Comparison of ENCODE assay signal across 17 cellular contexts in the genomic region with DNA sequence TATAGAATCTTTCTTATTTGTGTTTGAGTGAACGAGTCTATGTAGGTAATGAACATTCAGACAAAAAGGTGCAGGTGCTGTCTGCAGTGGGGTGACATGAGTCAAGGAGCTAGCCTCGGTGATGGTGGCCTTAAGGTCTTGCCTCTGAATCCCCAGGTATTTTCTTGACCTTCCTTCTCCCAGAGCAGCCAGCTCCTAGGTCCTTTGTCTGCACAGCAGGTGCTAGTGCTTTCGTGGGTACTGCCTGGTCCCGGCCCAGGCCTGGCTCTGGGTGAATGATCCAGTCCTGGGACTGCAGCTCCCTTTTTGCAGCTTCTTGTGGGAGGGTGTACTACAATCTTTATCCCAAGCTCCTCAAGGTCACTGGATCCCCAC. TPM values are rescaled to one million over a fixed set of nuclear protein-coding genes. Genes with fewer than 3 reads are reported as not detected.
DNase-seq lines count a peak whose midpoint lies in the region; ATAC-seq, FAIRE-seq and TF ChIP-seq lines count a peak whose summit lies in the region.
"Had no signal": no experiment of that assay in that cellular context is flagged by ENCODE, and none has a peak within 500 bp of the region (broad histone marks: within the 10 kb centered on the region; RNA-seq: fewer than 3 reads in every experiment).

No MANE protein-coding gene starts in this region.

- H3K27ac ChIP-seq in liver (ENCODE audit: low read depth in 1 of 2, low read length in 2 of 2): peak overlapping the region; percentile 55 to 78
- no peak overlapping the region for H3K27ac ChIP-seq in HepG2 (ENCODE audit: extremely low read length, insufficient read depth, low read length)
- peak overlapping the region; percentile 54 for H3K27ac ChIP-seq in endothelial cell of umbilical vein (ENCODE audit: insufficient read depth, low read depth, low read length)
- H3K27ac ChIP-seq in RWPE1: no peak overlapping the region
- H3K27ac ChIP-seq: neutrophil had no signal

- no peak for TF ChIP-seq CTCF in liver (IDR thresholded peaks at IDR 0.05; ENCODE audit: low read depth, low read length, missing input control)
- no peak for TF ChIP-seq CTCF in HepG2 (CRISPR knock-in tag; IDR thresholded peaks at IDR 0.05)
- no peak for TF ChIP-seq CTCF in endothelial cell of umbilical vein (IDR thresholded peaks at IDR 0.05; ENCODE audit: extremely low read depth in 1 of 2, insufficient read depth in 1 of 2, low read depth in 1 of 2, low read length in 2 of 2)
- TF ChIP-seq CTCF in nephron (IDR thresholded peaks at IDR 0.05; ENCODE audit: unreplicated experiment in 3 of 3): no peak
- TF ChIP-seq CTCF in RWPE1 (conservative IDR thresholded peaks at IDR 0.05; ENCODE audit: low read depth): no peak

- in situ Hi-C loops in HepG2 (cut with HindIII; ENCODE audit: extremely low pct_ligation_motif_present, low pct_unique_long_range_greater_than_20kb): no loop called here

- no peaks in the 10 kb centered on the region for H3K9me1 ChIP-seq in endothelial cell of umbilical vein (replicated peaks; ENCODE audit: control insufficient read depth, extremely low read depth, insufficient read depth, low read length)

- POLR2A ChIA-PET in HepG2 (lab: Yijun Ruan, JAX): no interaction called here
- POLR2A ChIA-PET in endothelial cell of umbilical vein (lab: Charles Lee): no interaction called here
- POLR2A ChIA-PET in RWPE1 (lab: Yijun Ruan, JAX; ENCODE audit: low non-redundant PET): no interaction called here

- DNase-seq in HepG2 (ENCODE audit: low spot score): no peak
- DNase-seq in endothelial cell of umbilical vein (ENCODE audit: low read depth, low spot score): no peak
- DNase-seq in stimulated activated CD4-positive, alpha-beta T cell treated with anti-CD3 and anti-CD28 coated beads, Interleukin-12 subunit alpha, Interleukin-12 subunit beta, amount 100 ng/mL, for 4 hours: no peak
- no peak for DNase-seq in RWPE1 (ENCODE audit: low spot score)
- DNase-seq in SHP77 (lab: John Stamatoyannopoulos, UW): no peak
- DNase-seq: NCI-H1048, NCI-H446 treated with DMSO at 0.1 percent for 48 hours had no signal

- no peak for FAIRE-seq in HepG2 (lab: Jason Lieb, UNC)
- FAIRE-seq in endothelial cell of umbilical vein (lab: Jason Lieb, UNC): no peak
- FAIRE-seq: H54 had no signal

- no peaks in the 10 kb centered on the region for H3K27me3 Mint-ChIP-seq in nephron (ENCODE audit: low read depth)

- no peak overlapping the region for H3K4me3 ChIP-seq in liver (ENCODE audit: low read depth in 1 of 3, low read length in 3 of 3)
- no peak overlapping the region for H3K4me3 ChIP-seq in HepG2 (replicated peaks in 1 of 3; ENCODE audit: insufficient read depth in 1 of 3, low read depth in 2 of 3, low read length in 3 of 3)
- no peak overlapping the region for H3K4me3 ChIP-seq in endothelial cell of umbilical vein (replicated peaks in 1 of 3; ENCODE audit: insufficient read depth in 1 of 3, low read depth in 1 of 3, low read length in 3 of 3)

- WGBS in liver: 73% methylated on average over 4 of the region's 4 CpGs
- WGBS in HepG2 (ENCODE audit: low lambda C conversion rate): 0% methylated on average over 4 of the region's 4 CpGs

- intact Hi-C loops in HepG2 (cut with micrococcal nuclease; ENCODE audit: unreplicated experiment) (no loop called here), endothelial cell of umbilical vein (cut with micrococcal nuclease) (loop anchor here (1.0 kb wide), 2 partner anchors 47 to 57 kb away; no protein-coding TSS in a partner anchor)

- H3K36me3 Mint-ChIP-seq in nephron (ENCODE audit: low read depth): peaks cover 3% of the 10 kb centered on the region

- H3K79me2 ChIP-seq in HepG2 (ENCODE audit: insufficient read depth, low read length) (no peaks in the 10 kb centered on the region), endothelial cell of umbilical vein (ENCODE audit: control insufficient read depth, insufficient read depth, low read length) (peaks cover 10% of the 10 kb centered on the region)

- H3K9me3 Mint-ChIP-seq in nephron: no peaks in the 10 kb centered on the region

- H2AFZ ChIP-seq in HepG2 (ENCODE audit: low read length) (no peak overlapping the region), endothelial cell of umbilical vein (ENCODE audit: low read depth, low read length) (no peak overlapping the region)

- no TSS peak for BruUV-seq in HepG2 (replicated peaks; lab: Mats Ljungman, UMichigan)
- BruUV-seq in endothelial cell of umbilical vein (replicated peaks; lab: Mats Ljungman, UMichigan): no TSS peak

- H4K20me1 ChIP-seq in HepG2 (ENCODE audit: insufficient read depth, low read length) (no peaks in the 10 kb centered on the region), endothelial cell of umbilical vein (replicated peaks; ENCODE audit: control insufficient read depth, extremely low read depth, insufficient read depth, low read length) (no peaks in the 10 kb centered on the region)

- peaks cover 64% of the 10 kb centered on the region for H3K4me1 Mint-ChIP-seq in nephron

- H3K27me3 ChIP-seq in liver (ENCODE audit: control insufficient read depth in 4 of 4, insufficient read depth in 4 of 4, low read length in 3 of 4): peaks cover 0 to 3% (median 1%) of the 10 kb centered on the region in 4 donors
- H3K27me3 ChIP-seq in HepG2 (ENCODE audit: control insufficient read depth in 1 of 2, insufficient read depth in 2 of 2, low read length in 2 of 2): peaks cover 1 to 26% of the 10 kb centered on the region in 2 experiments; a peak in 4 of 5 replicates
- H3K27me3 ChIP-seq in endothelial cell of umbilical vein (ENCODE audit: control insufficient read depth in 2 of 2, insufficient read depth in 2 of 2, low read length in 2 of 2): no peaks in the 10 kb centered on the region

- no peak for ATAC-seq in HepG2
- no peak for ATAC-seq in HG03457 (IDR thresholded peaks at IDR 0.05; ENCODE audit: unreplicated experiment)
- ATAC-seq: Panc1 had no signal

- H3K4me3 Mint-ChIP-seq in nephron: no peak overlapping the region

- no peak for TF ChIP-seq EP300 in HepG2 (IDR thresholded peaks at IDR 0.05; ENCODE audit: low read depth in 2 of 2, low read length in 2 of 2)
- no peak for TF ChIP-seq EP300 in HepG2 (CRISPR knock-in tag; IDR thresholded peaks at IDR 0.05; ENCODE audit: borderline replicate concordance)

- peak overlapping the region in 2 of 3 experiments; percentile 43 to 54 for H3K27ac Mint-ChIP-seq in nephron

- CTCF ChIA-PET in HepG2 (lab: Yijun Ruan, JAX; ENCODE audit: low intra/inter-chr PET ratio, low total read pairs) (no interaction called here), endothelial cell of umbilical vein (lab: Charles Lee) (interaction anchor here (1.2 to 2.9 kb wide), 3 partner anchors 17 to 57 kb away, joined by 3 to 18 read pairs (median 15); no protein-coding TSS in a partner anchor), RWPE1 (lab: Yijun Ruan, JAX) (interaction anchor here (0.5 kb wide), 1 partner anchor 314 kb away, joined by 3 read pairs; no protein-coding TSS in a partner anchor)

- TF ChIP-seq RAD21 in liver (IDR thresholded peaks at IDR 0.05) (no peak), HepG2 (CRISPR knock-in tag; IDR thresholded peaks at IDR 0.05) (no peak)

- H3K4me2 ChIP-seq in HepG2 (ENCODE audit: low read depth, low read length): no peak overlapping the region
- H3K4me2 ChIP-seq in endothelial cell of umbilical vein (ENCODE audit: insufficient read depth, low read length): no peak overlapping the region

- TF ChIP-seq POLR2A in HepG2 (IDR thresholded peaks at IDR 0.05; ENCODE audit: insufficient read depth in 1 of 2, low read depth in 2 of 2, low read length in 2 of 2): no peak
- TF ChIP-seq POLR2A in endothelial cell of umbilical vein (IDR thresholded peaks at IDR 0.05; ENCODE audit: low read depth, low read length): no peak

- peaks cover 0 to 8% (median 0%) of the 10 kb centered on the region in 4 donors for H3K4me1 ChIP-seq in liver (ENCODE audit: control insufficient read depth in 4 of 4, insufficient read depth in 4 of 4, low read length in 3 of 4)
- H3K4me1 ChIP-seq in HepG2 (ENCODE audit: insufficient read depth, low read length): peaks cover 5% of the 10 kb centered on the region
- peaks cover 42% of the 10 kb centered on the region for H3K4me1 ChIP-seq in endothelial cell of umbilical vein (ENCODE audit: control insufficient read depth, extremely low read depth, insufficient read depth, low read length)

- H3K9me3 ChIP-seq in liver (ENCODE audit: control insufficient read depth in 4 of 4, low read length in 3 of 4): no peaks in the 10 kb centered on the region
- no peaks in the 10 kb centered on the region for H3K9me3 ChIP-seq in HepG2 (ENCODE audit: low read length)
- no peaks in the 10 kb centered on the region for H3K9me3 ChIP-seq in endothelial cell of umbilical vein (replicated peaks; ENCODE audit: control insufficient read depth, insufficient read depth, low read length)
- H3K9me3 ChIP-seq: neutrophil had no signal

- H3K36me3 ChIP-seq in liver (ENCODE audit: control insufficient read depth in 4 of 4, insufficient read depth in 3 of 4, low read depth in 1 of 4, low read length in 3 of 4) (no peaks in the 10 kb centered on the region), HepG2 (replicated peaks in 1 of 2; ENCODE audit: control insufficient read depth in 1 of 2, insufficient read depth in 2 of 2, low read length in 2 of 2) (no peaks in the 10 kb centered on the region), endothelial cell of umbilical vein (ENCODE audit: control insufficient read depth in 2 of 2, extremely low read depth in 1 of 2, insufficient read depth in 2 of 2, low read length in 2 of 2) (peaks cover 0 to 11% of the 10 kb centered on the region in 2 experiments)
- H3K36me3 ChIP-seq: neutrophil had no signal

- H3K9ac ChIP-seq in liver (ENCODE audit: low read depth in 1 of 2, low read length in 2 of 2) (no peak overlapping the region), HepG2 (ENCODE audit: insufficient read depth, low read depth, low read length) (no peak overlapping the region), endothelial cell of umbilical vein (replicated peaks; ENCODE audit: extremely low read depth, insufficient read depth, low read length) (no peak overlapping the region)

- dilution Hi-C loops in endothelial cell of umbilical vein (cut with MboI; ENCODE audit: extremely low pct_ligation_motif_present, low sequenced_read_pairs): no loop called here

RNA-seq across cellular contexts. Expression of a gene that starts 6.4 kb away (rescaled TPM):
- total RNA-seq in liver (1 to 10 TPM; 5.2 to 5.9 TPM), HepG2 (2016; rRNA removed; fragmentation: Illumina TruSeq; extraction: Trizol) (0.18 and 0.24 TPM in 2 replicates), endothelial cell of umbilical vein (168 and 246 TPM in 2 replicates)
- polyA plus RNA-seq in liver (1 to 10 TPM in 1 of 2 donors, under 1 TPM in 1; 0.94 to 3.4 TPM), HepG2 (2011; rRNA removed) (0.11 and 0.42 TPM in 2 replicates), endothelial cell of umbilical vein (39.8 and 41.4 TPM in 2 replicates)
- not detected in 2 replicates for total RNA-seq in HepG2 (2016; cell fraction: cytosol; rRNA removed; fragmentation: Illumina TruSeq; extraction: Trizol; ENCODE audit: low read depth)
- total RNA-seq in HepG2 (2016; cell fraction: insoluble cytoplasmic fraction; rRNA removed; fragmentation: Illumina TruSeq; extraction: Trizol): 0.12 and 0.17 TPM in 2 replicates
- 0.10 and 0.15 TPM in 2 replicates for total RNA-seq in HepG2 (2016; cell fraction: membrane; rRNA removed; fragmentation: Illumina TruSeq; extraction: Trizol)
- total RNA-seq in HepG2 (2016; cell fraction: nucleus; rRNA removed; fragmentation: Illumina TruSeq; extraction: Trizol): 0.34 and 0.43 TPM in 2 replicates
- 0.15 and 0.32 TPM in 2 replicates for polyA plus RNA-seq in HepG2 (2011; cell fraction: cytosol; rRNA removed)
- 0.71 and 0.77 TPM in 2 replicates for polyA plus RNA-seq in HepG2 (2011; cell fraction: nucleus; rRNA removed)
- 0.28 and 0.65 TPM in 2 replicates for polyA plus RNA-seq in HepG2 (2012)
- polyA plus RNA-seq in HepG2 (2016; cell fraction: cytosol; fragmentation: Illumina TruSeq; extraction: Trizol; ENCODE audit: low read depth): 0.10 TPM in 1 of 2 replicates, not detected in the other
- 0.24 and 0.26 TPM in 2 replicates for polyA plus RNA-seq in HepG2 (2016; cell fraction: insoluble cytoplasmic fraction; fragmentation: Illumina TruSeq; extraction: Trizol; ENCODE audit: low read depth)
- 0.21 TPM in 1 of 2 replicates, not detected in the other for polyA plus RNA-seq in HepG2 (2016; cell fraction: membrane; fragmentation: Illumina TruSeq; extraction: Trizol; ENCODE audit: low read depth)
- 0.43 and 0.83 TPM in 2 replicates for polyA plus RNA-seq in HepG2 (2016; cell fraction: nucleus; fragmentation: Illumina TruSeq; extraction: Trizol; ENCODE audit: insufficient read depth, low read depth)
- polyA minus RNA-seq in HepG2 (2011; rRNA and poly(A)+ RNA removed; ENCODE audit: low replicate concordance): 0.28 TPM in 1 of 2 replicates, not detected in the other
- polyA minus RNA-seq in HepG2 (2011; cell fraction: cytosol; rRNA and poly(A)+ RNA removed): 0.18 and 0.69 TPM in 2 replicates
- 0.50 and 0.64 TPM in 2 replicates for polyA minus RNA-seq in HepG2 (2011; cell fraction: nucleus; rRNA and poly(A)+ RNA removed)
- polyA plus RNA-seq in endothelial cell of umbilical vein (2011; cell fraction: cytosol; rRNA removed): 29.5 and 32.8 TPM in 2 replicates
- polyA plus RNA-seq in endothelial cell of umbilical vein (2011; cell fraction: nucleus; rRNA removed): 137 and 147 TPM in 2 replicates
- polyA plus RNA-seq in endothelial cell of umbilical vein (2012): 33.1 and 40.0 TPM in 2 replicates
- 41.8 and 47.3 TPM in 2 replicates for polyA minus RNA-seq in endothelial cell of umbilical vein
- not detected for polyA minus RNA-seq in endothelial cell of umbilical vein (2011; cell fraction: cytosol; rRNA and poly(A)+ RNA removed)
- 41.1 and 46.8 TPM in 2 replicates for polyA minus RNA-seq in endothelial cell of umbilical vein (2011; cell fraction: nucleus; rRNA and poly(A)+ RNA removed)

RNA-seq across cellular contexts. Expression of a gene that starts 45.0 kb away (rescaled TPM):
- 10 to 100 TPM; 12.0 to 15.9 TPM for total RNA-seq in liver
- polyA plus RNA-seq in liver: 1 to 10 TPM; 5.2 to 7.3 TPM
- 9.0 and 14.3 TPM in 2 replicates for total RNA-seq in HepG2 (2016; rRNA removed; fragmentation: Illumina TruSeq; extraction: Trizol)
- 2.0 and 2.3 TPM in 2 replicates for total RNA-seq in HepG2 (2016; cell fraction: cytosol; rRNA removed; fragmentation: Illumina TruSeq; extraction: Trizol; ENCODE audit: low read depth)
- total RNA-seq in HepG2 (2016; cell fraction: insoluble cytoplasmic fraction; rRNA removed; fragmentation: Illumina TruSeq; extraction: Trizol): 7.0 and 14.3 TPM in 2 replicates
- total RNA-seq in HepG2 (2016; cell fraction: membrane; rRNA removed; fragmentation: Illumina TruSeq; extraction: Trizol): 4.2 and 4.3 TPM in 2 replicates
- total RNA-seq in HepG2 (2016; cell fraction: nucleus; rRNA removed; fragmentation: Illumina TruSeq; extraction: Trizol): 17.7 and 19.8 TPM in 2 replicates
- polyA plus RNA-seq in HepG2 (2011; rRNA removed): 20.1 and 22.0 TPM in 2 replicates
- 14.1 and 15.1 TPM in 2 replicates for polyA plus RNA-seq in HepG2 (2011; cell fraction: cytosol; rRNA removed)
- polyA plus RNA-seq in HepG2 (2011; cell fraction: nucleus; rRNA removed): 24.3 and 28.3 TPM in 2 replicates
- polyA plus RNA-seq in HepG2 (2012): 9.5 and 10.1 TPM in 2 replicates
- 1.2 and 1.4 TPM in 2 replicates for polyA plus RNA-seq in HepG2 (2016; cell fraction: cytosol; fragmentation: Illumina TruSeq; extraction: Trizol; ENCODE audit: low read depth)
- 5.4 and 6.6 TPM in 2 replicates for polyA plus RNA-seq in HepG2 (2016; cell fraction: insoluble cytoplasmic fraction; fragmentation: Illumina TruSeq; extraction: Trizol; ENCODE audit: low read depth)
- 1.6 and 1.7 TPM in 2 replicates for polyA plus RNA-seq in HepG2 (2016; cell fraction: membrane; fragmentation: Illumina TruSeq; extraction: Trizol; ENCODE audit: low read depth)
- 20.3 and 21.5 TPM in 2 replicates for polyA plus RNA-seq in HepG2 (2016; cell fraction: nucleus; fragmentation: Illumina TruSeq; extraction: Trizol; ENCODE audit: insufficient read depth, low read depth)
- 49.6 and 66.8 TPM in 2 replicates for polyA minus RNA-seq in HepG2 (2011; rRNA and poly(A)+ RNA removed; ENCODE audit: low replicate concordance)
- polyA minus RNA-seq in HepG2 (2011; cell fraction: cytosol; rRNA and poly(A)+ RNA removed): 12.2 and 12.8 TPM in 2 replicates
- 26.4 and 31.6 TPM in 2 replicates for polyA minus RNA-seq in HepG2 (2011; cell fraction: nucleus; rRNA and poly(A)+ RNA removed)
- 14.8 and 18.4 TPM in 2 replicates for total RNA-seq in endothelial cell of umbilical vein
- 22.0 and 24.0 TPM in 2 replicates for polyA plus RNA-seq in endothelial cell of umbilical vein
- 10.5 and 11.2 TPM in 2 replicates for polyA plus RNA-seq in endothelial cell of umbilical vein (2011; cell fraction: cytosol; rRNA removed)
- 54.8 and 55.7 TPM in 2 replicates for polyA plus RNA-seq in endothelial cell of umbilical vein (2011; cell fraction: nucleus; rRNA removed)
- polyA plus RNA-seq in endothelial cell of umbilical vein (2012): 9.1 and 12.3 TPM in 2 replicates
- polyA minus RNA-seq in endothelial cell of umbilical vein: 25.0 and 34.7 TPM in 2 replicates
- 9.9 TPM for polyA minus RNA-seq in endothelial cell of umbilical vein (2011; cell fraction: cytosol; rRNA and poly(A)+ RNA removed)
- 17.8 and 23.3 TPM in 2 replicates for polyA minus RNA-seq in endothelial cell of umbilical vein (2011; cell fraction: nucleus; rRNA and poly(A)+ RNA removed)

RNA-seq across cellular contexts. Expression of a gene that starts 58.5 kb away (rescaled TPM):
- total RNA-seq in liver (not detected), HepG2 (2016; rRNA removed; fragmentation: Illumina TruSeq; extraction: Trizol) (not detected in 2 replicates), endothelial cell of umbilical vein (not detected in 2 replicates)
- polyA plus RNA-seq in liver (not detected), HepG2 (2011; rRNA removed) (not detected in 2 replicates), endothelial cell of umbilical vein (not detected in 2 replicates)
- not detected in 2 replicates for total RNA-seq in HepG2 (2016; cell fraction: cytosol; rRNA removed; fragmentation: Illumina TruSeq; extraction: Trizol; ENCODE audit: low read depth)
- total RNA-seq in HepG2 (2016; cell fraction: insoluble cytoplasmic fraction; rRNA removed; fragmentation: Illumina TruSeq; extraction: Trizol): not detected in 2 replicates
- not detected in 2 replicates for total RNA-seq in HepG2 (2016; cell fraction: membrane; rRNA removed; fragmentation: Illumina TruSeq; extraction: Trizol)
- total RNA-seq in HepG2 (2016; cell fraction: nucleus; rRNA removed; fragmentation: Illumina TruSeq; extraction: Trizol): not detected in 2 replicates
- not detected in 2 replicates for polyA plus RNA-seq in HepG2 (2011; cell fraction: cytosol; rRNA removed)
- polyA plus RNA-seq in HepG2 (2011; cell fraction: nucleus; rRNA removed): not detected in 2 replicates
- polyA plus RNA-seq in HepG2 (2012): not detected in 2 replicates
- polyA plus RNA-seq in HepG2 (2016; cell fraction: cytosol; fragmentation: Illumina TruSeq; extraction: Trizol; ENCODE audit: low read depth): not detected in 2 replicates
- not detected in 2 replicates for polyA plus RNA-seq in HepG2 (2016; cell fraction: insoluble cytoplasmic fraction; fragmentation: Illumina TruSeq; extraction: Trizol; ENCODE audit: low read depth)
- not detected in 2 replicates for polyA plus RNA-seq in HepG2 (2016; cell fraction: membrane; fragmentation: Illumina TruSeq; extraction: Trizol; ENCODE audit: low read depth)
- polyA plus RNA-seq in HepG2 (2016; cell fraction: nucleus; fragmentation: Illumina TruSeq; extraction: Trizol; ENCODE audit: insufficient read depth, low read depth): not detected in 2 replicates
- not detected in 2 replicates for polyA minus RNA-seq in HepG2 (2011; rRNA and poly(A)+ RNA removed; ENCODE audit: low replicate concordance)
- polyA minus RNA-seq in HepG2 (2011; cell fraction: cytosol; rRNA and poly(A)+ RNA removed): not detected in 2 replicates
- not detected in 2 replicates for polyA minus RNA-seq in HepG2 (2011; cell fraction: nucleus; rRNA and poly(A)+ RNA removed)
- not detected in 2 replicates for polyA plus RNA-seq in endothelial cell of umbilical vein (2011; cell fraction: cytosol; rRNA removed)
- polyA plus RNA-seq in endothelial cell of umbilical vein (2011; cell fraction: nucleus; rRNA removed): not detected in 2 replicates
- not detected in 2 replicates for polyA plus RNA-seq in endothelial cell of umbilical vein (2012)
- polyA minus RNA-seq in endothelial cell of umbilical vein: not detected in 2 replicates
- polyA minus RNA-seq in endothelial cell of umbilical vein (2011; cell fraction: cytosol; rRNA and poly(A)+ RNA removed): not detected
- polyA minus RNA-seq in endothelial cell of umbilical vein (2011; cell fraction: nucleus; rRNA and poly(A)+ RNA removed): not detected in 2 replicates
- total RNA-seq: Daoy, dermis blood vessel endothelial cell, fibroblast of villous mesenchyme, HT1080 had no signal

Comparison
In these comparisons a context has a peak if more than half of its experiments do, and no peak if none do; other contexts are left out.
1. H3K27ac ChIP-seq: peak in liver (2 of 2) and endothelial cell of umbilical vein (single experiment); none in HepG2 (single experiment) and RWPE1 (single experiment).
2. RNA of a gene that starts 6.4 kb away (total RNA-seq): 168 to 246 TPM in endothelial cell of umbilical vein; 5.2 to 5.9 TPM in liver and 0.10 to 0.43 TPM in HepG2; every median in the first group is over 10 times any median in the second.